Comparison of ENCODE assay signal across 19 cellular contexts in genomic region chr11:110968348-110969062, GRCh38.
A peak's percentile ranks its signal among the peaks of the same experiment; 100 is the strongest.
DNase-seq lines count a peak whose midpoint lies in the region; ATAC-seq and TF ChIP-seq lines count a peak whose summit lies in the region.
"Had no signal": no experiment of that assay in that cellular context is flagged by ENCODE, and none has a peak within 500 bp of the region (broad histone marks: within the 10 kb centered on the region; RNA-seq: fewer than 3 reads in every experiment).

No MANE protein-coding gene starts in this region.

- no peaks in the 10 kb centered on the region for H3K36me3 Mint-ChIP-seq in endodermal cell (ENCODE audit: low read depth)

- H3K9ac ChIP-seq in endodermal cell (ENCODE audit: extremely low read depth, low read length, poor library complexity, severe bottlenecking): no peak overlapping the region
- H3K9ac ChIP-seq: parathyroid adenoma had no signal

- H3K27me3 ChIP-seq in endodermal cell (ENCODE audit: control insufficient read depth, insufficient read depth, low read length, poor library complexity, severe bottlenecking): no peaks in the 10 kb centered on the region
- H3K27me3 ChIP-seq: cardiac muscle cell had no signal

- H3K4me1 ChIP-seq in endodermal cell (ENCODE audit: control insufficient read depth, insufficient read depth, low read length): no peaks in the 10 kb centered on the region
- H3K4me1 ChIP-seq: parathyroid adenoma had no signal

- no peaks in the 10 kb centered on the region for H3K36me3 ChIP-seq in endodermal cell (ENCODE audit: control insufficient read depth, insufficient read depth, low read length)
- H3K36me3 ChIP-seq: cardiac muscle cell had no signal

- H3K27ac Mint-ChIP-seq in stimulated activated naive CD8-positive, alpha-beta T cell treated with anti-CD3 and anti-CD28 coated beads, Interleukin-15, amount 100 ng/mL, for 72 hours: no peak overlapping the region
- H3K27ac Mint-ChIP-seq in endodermal cell: no peak overlapping the region
- H3K27ac Mint-ChIP-seq: activated T-helper 2 cell treated with anti-CD3 and anti-CD28 coated beads, Interferon-gamma antibody, Interleukin-2, Interleukin-4, amounts not matched to agents 10 μg/mL and 5 μg/mL and 100 μg/mL, durations not matched to agents 14 hours and 24 hours and 36 hours; CD4-positive, alpha-beta T cell had no signal

- 94 to 100% methylated on average over 4 of the region's 4 CpGs for WGBS in endodermal cell (ENCODE audit: insufficient coverage in 1 of 2, insufficient read length in 1 of 2), 2 experiments

- H3K4me3 ChIP-seq in fibroblast of mammary gland (ENCODE audit: control insufficient read depth, low read depth, low read length) (no peak overlapping the region), endodermal cell (ENCODE audit: low read length) (no peak overlapping the region)
- H3K4me3 ChIP-seq: cardiac muscle cell, K562 had no signal

- peak; percentile 20 for ATAC-seq in stimulated activated naive CD8-positive, alpha-beta T cell treated with anti-CD3 and anti-CD28 coated beads, Interleukin-15, amount 100 ng/mL, for 72 hours
- ATAC-seq in stimulated activated naive CD8-positive, alpha-beta T cell treated with anti-CD3 and anti-CD28 coated beads, Interleukin-15, Interleukin-2, amounts not matched to agents 100 U/mL and 50 U/mL, for 24 hours: no peak
- ATAC-seq in GM18868 (IDR thresholded peaks at IDR 0.05; ENCODE audit: unreplicated experiment): no peak
- ATAC-seq in HG02759 (IDR thresholded peaks at IDR 0.05; ENCODE audit: unreplicated experiment): no peak
- ATAC-seq: K562 had no signal

- no peak for DNase-seq in stimulated activated naive CD8-positive, alpha-beta T cell treated with anti-CD3 and anti-CD28 coated beads, Interleukin-15, amount 100 ng/mL, for 72 hours
- DNase-seq in stimulated activated naive CD8-positive, alpha-beta T cell treated with anti-CD3 and anti-CD28 coated beads, Interleukin-15, Interleukin-2, amounts not matched to agents 100 U/mL and 50 U/mL, for 24 hours: no peak
- DNase-seq in NOMO-1 (lab: John Stamatoyannopoulos, UW; ENCODE audit: unreplicated experiment in 2 of 2) (peak; percentile 79 to 92), fibroblast of mammary gland (ENCODE audit: low read depth) (peak; percentile 68), endodermal cell (no peak), NCI-H2029 (lab: John Stamatoyannopoulos, UW) (no peak)
- DNase-seq: activated CD4-positive, alpha-beta T cell treated with anti-CD3 and anti-CD28 coated beads for 1 hour; CD4-positive, alpha-beta T cell; erythroblast; glutamatergic neuron; NCI-H1105 treated with DMSO at 0.1 percent for 48 hours; NCI-H526 treated with DMSO at 0.1 percent for 48 hours; stimulated activated CD4-positive, alpha-beta T cell treated with anti-CD3 and anti-CD28 coated beads, Interleukin-2, amount 100 ng/mL, for 24 hours had no signal

- TF ChIP-seq CTCF in fibroblast of mammary gland (conservative IDR thresholded peaks at IDR 0.05; ENCODE audit: control insufficient read depth, insufficient read depth, low read depth, low read length): no peak
- TF ChIP-seq CTCF in endodermal cell (conservative IDR thresholded peaks at IDR 0.05): no peak

- no peak overlapping the region for H3K4me3 Mint-ChIP-seq in stimulated activated naive CD8-positive, alpha-beta T cell treated with anti-CD3 and anti-CD28 coated beads, Interleukin-15, amount 100 ng/mL, for 72 hours
- H3K4me3 Mint-ChIP-seq in endodermal cell: no peak overlapping the region
- H3K4me3 Mint-ChIP-seq: CD4-positive, alpha-beta T cell had no signal

- H3K27ac ChIP-seq in endodermal cell (ENCODE audit: low read depth, low read length): no peak overlapping the region
- H3K27ac ChIP-seq: cardiac muscle cell, parathyroid adenoma had no signal

- H3K27me3 Mint-ChIP-seq in stimulated activated naive CD8-positive, alpha-beta T cell treated with anti-CD3 and anti-CD28 coated beads, Interleukin-15, amount 100 ng/mL, for 72 hours: no peaks in the 10 kb centered on the region
- H3K27me3 Mint-ChIP-seq in endodermal cell (ENCODE audit: insufficient read depth): peaks cover 3% of the 10 kb centered on the region

- H3K9me3 ChIP-seq in endodermal cell (ENCODE audit: control insufficient read depth, low read length): no peaks in the 10 kb centered on the region

- no peaks in the 10 kb centered on the region for H3K4me1 Mint-ChIP-seq in stimulated activated naive CD8-positive, alpha-beta T cell treated with anti-CD3 and anti-CD28 coated beads, Interleukin-15, amount 100 ng/mL, for 72 hours
- H3K4me1 Mint-ChIP-seq in endodermal cell: peaks cover 4% of the 10 kb centered on the region

- H3K9me3 Mint-ChIP-seq in stimulated activated naive CD8-positive, alpha-beta T cell treated with anti-CD3 and anti-CD28 coated beads, Interleukin-15, amount 100 ng/mL, for 72 hours: no peaks in the 10 kb centered on the region
- no peaks in the 10 kb centered on the region for H3K9me3 Mint-ChIP-seq in endodermal cell
- H3K9me3 Mint-ChIP-seq: activated T-helper 2 cell treated with anti-CD3 and anti-CD28 coated beads, Interferon-gamma antibody, Interleukin-2, Interleukin-4, amounts not matched to agents 10 μg/mL and 5 μg/mL and 100 μg/mL, durations not matched to agents 14 hours and 24 hours and 36 hours; CD4-positive, alpha-beta T cell had no signal

Comparison
In these comparisons a context has a peak if more than half of its experiments do, and no peak if none do; other contexts are left out.
1. DNase-seq: peak in NOMO-1 (2 of 2) and fibroblast of mammary gland (single experiment); none in stimulated activated naive CD8-positive, alpha-beta T cell treated with anti-CD3 and anti-CD28 coated beads, Interleukin-15, amount 100 ng/mL, for 72 hours (0 of 2), stimulated activated naive CD8-positive, alpha-beta T cell treated with anti-CD3 and anti-CD28 coated beads, Interleukin-15, Interleukin-2, amounts not matched to agents 100 U/mL and 50 U/mL, for 24 hours (single experiment), endodermal cell (single experiment) and NCI-H2029 (single experiment).